15 cellular contexts compared by ENCODE assay signal in genomic region chr13:46630419-46631183, GRCh38.
DNase-seq lines count a peak whose midpoint lies in the region; ATAC-seq and TF ChIP-seq lines count a peak whose summit lies in the region.
"Had no signal": no experiment of that assay in that cellular context is flagged by ENCODE, and none has a peak within 500 bp of the region (broad histone marks: within the 10 kb centered on the region; RNA-seq: fewer than 3 reads in every experiment).

No MANE protein-coding gene starts in this region.

- 17 to 29% methylated on average over 1 of the region's 1 CpG for WGBS in heart right ventricle, 2 donors
- WGBS in body of pancreas, 2 donors: 48 to 62% methylated on average over 1 of the region's 1 CpG

- H3K9me3 ChIP-seq in heart right ventricle: no peaks in the 10 kb centered on the region
- no peaks in the 10 kb centered on the region for H3K9me3 ChIP-seq in body of pancreas

- DNase-seq in heart right ventricle (no peak), Right ventricle myocardium superior (no peak), NCI-H82 treated with DMSO at 0.1 percent for 48 hours (lab: John Stamatoyannopoulos, UW; ENCODE audit: unreplicated experiment) (peak; percentile 57), glutamatergic neuron (no peak), osteocyte (ENCODE audit: extremely low spot score, unreplicated experiment) (no peak), body of pancreas (no peak)
- no peak for DNase-seq in stimulated activated naive B cell treated with anti-CD40 and anti-IgM and Interleukin-4, amounts not matched to agents 10 μg/mL and 1 μg/mL and 100 μg/mL, for 72 hours
- DNase-seq: activated naive CD4-positive, alpha-beta T cell; C1 segment of cervical spinal cord; GF-D8; kidney; nucleus accumbens; SIG-M5 had no signal

- H3K27ac ChIP-seq in heart right ventricle (peak overlapping the region in 6 of 10 donors; percentile 5 to 39 (median 20)), body of pancreas (no peak overlapping the region)

- no peak for TF ChIP-seq POLR2A in body of pancreas (IDR thresholded peaks at IDR 0.05)

- H3K4me1 ChIP-seq in heart right ventricle (peaks cover 10 to 93% (median 46%) of the 10 kb centered on the region in 9 donors), body of pancreas (peaks cover 26% of the 10 kb centered on the region)

- H3K4me1 Mint-ChIP-seq in glutamatergic neuron (ENCODE audit: low read depth, unreplicated experiment) (peaks cover 76% of the 10 kb centered on the region), osteocyte (ENCODE audit: unreplicated experiment) (peaks cover 35% of the 10 kb centered on the region)
- H3K4me1 Mint-ChIP-seq in stimulated activated naive B cell treated with anti-CD40 and anti-IgM and Interleukin-4, amounts not matched to agents 10 μg/mL and 1 μg/mL and 100 μg/mL, for 72 hours: peaks cover 54 to 87% of the 10 kb centered on the region in 2 donors

- H3K27me3 ChIP-seq in heart right ventricle (no peaks in the 10 kb centered on the region), body of pancreas (no peaks in the 10 kb centered on the region)

- ATAC-seq in heart right ventricle (peak in 3 of 8 donors; percentile 13 to 35 (median 25)), Right ventricle myocardium superior (ENCODE audit: poor library complexity) (no peak), HG02623 (IDR thresholded peaks at IDR 0.05; ENCODE audit: unreplicated experiment) (no peak), body of pancreas (no peak)
- ATAC-seq in stimulated activated naive B cell treated with anti-CD40 and anti-IgM and Interleukin-4, amounts not matched to agents 10 μg/mL and 1 μg/mL and 100 μg/mL, for 72 hours (replicated peaks): peak in 1 of 2 donors; percentile 16
- ATAC-seq: stimulated activated effector memory CD8-positive, alpha-beta T cell treated with anti-CD3 and anti-CD28 coated beads, Interleukin-12 subunit alpha, Interleukin-12 subunit beta, amount 100 ng/mL, for 72 hours had no signal

- peak overlapping the region; percentile 77 for H3K4me3 Mint-ChIP-seq in glutamatergic neuron (ENCODE audit: unreplicated experiment)
- peak overlapping the region in 1 of 2 donors; percentile 23 for H3K4me3 Mint-ChIP-seq in stimulated activated naive B cell treated with anti-CD40 and anti-IgM and Interleukin-4, amounts not matched to agents 10 μg/mL and 1 μg/mL and 100 μg/mL, for 72 hours
- no peak overlapping the region for H3K4me3 Mint-ChIP-seq in osteocyte (ENCODE audit: unreplicated experiment)
- H3K4me3 Mint-ChIP-seq: stimulated activated effector memory CD8-positive, alpha-beta T cell treated with anti-CD3 and anti-CD28 coated beads, Interleukin-12 subunit alpha, Interleukin-12 subunit beta, amount 100 ng/mL, for 72 hours had no signal

- peaks cover 14% of the 10 kb centered on the region for H3K9me3 Mint-ChIP-seq in glutamatergic neuron (ENCODE audit: unreplicated experiment)
- H3K9me3 Mint-ChIP-seq in stimulated activated naive B cell treated with anti-CD40 and anti-IgM and Interleukin-4, amounts not matched to agents 10 μg/mL and 1 μg/mL and 100 μg/mL, for 72 hours: peaks cover 0 to 4% of the 10 kb centered on the region in 2 donors
- H3K9me3 Mint-ChIP-seq in osteocyte (ENCODE audit: unreplicated experiment): peaks cover 4% of the 10 kb centered on the region
- H3K9me3 Mint-ChIP-seq: stimulated activated effector memory CD8-positive, alpha-beta T cell treated with anti-CD3 and anti-CD28 coated beads, Interleukin-12 subunit alpha, Interleukin-12 subunit beta, amount 100 ng/mL, for 72 hours had no signal

- intact Hi-C loops in heart right ventricle (cut with DNase I) (no loop called here), Right ventricle myocardium superior (cut with DNase I) (no loop called here), body of pancreas (cut with DNase I) (no loop called here)

- H3K36me3 Mint-ChIP-seq in glutamatergic neuron (ENCODE audit: unreplicated experiment) (peaks cover 7% of the 10 kb centered on the region), osteocyte (ENCODE audit: unreplicated experiment) (peaks cover 4% of the 10 kb centered on the region)
- peaks cover 17 to 29% of the 10 kb centered on the region in 2 donors for H3K36me3 Mint-ChIP-seq in stimulated activated naive B cell treated with anti-CD40 and anti-IgM and Interleukin-4, amounts not matched to agents 10 μg/mL and 1 μg/mL and 100 μg/mL, for 72 hours

- H3K4me3 ChIP-seq in heart right ventricle (peak overlapping the region in 1 of 10 donors; percentile 4), body of pancreas (no peak overlapping the region)

- TF ChIP-seq CTCF in heart right ventricle (IDR thresholded peaks at IDR 0.05) (no peak), glutamatergic neuron (IDR thresholded peaks at IDR 0.05; ENCODE audit: partially characterized antibody, unreplicated experiment) (no peak), osteocyte (IDR thresholded peaks at IDR 0.05) (no peak), body of pancreas (IDR thresholded peaks at IDR 0.05) (no peak)

- peaks cover 13% of the 10 kb centered on the region for H3K27me3 Mint-ChIP-seq in glutamatergic neuron (ENCODE audit: unreplicated experiment)
- H3K27me3 Mint-ChIP-seq in stimulated activated naive B cell treated with anti-CD40 and anti-IgM and Interleukin-4, amounts not matched to agents 10 μg/mL and 1 μg/mL and 100 μg/mL, for 72 hours: no peaks in the 10 kb centered on the region
- H3K27me3 Mint-ChIP-seq in osteocyte (ENCODE audit: unreplicated experiment): no peaks in the 10 kb centered on the region

- peak overlapping the region; percentile 99 for H3K27ac Mint-ChIP-seq in glutamatergic neuron (ENCODE audit: unreplicated experiment)
- peak overlapping the region; percentile 62 for H3K27ac Mint-ChIP-seq in stimulated activated naive B cell treated with anti-CD40 and anti-IgM and Interleukin-4, amounts not matched to agents 10 μg/mL and 1 μg/mL and 100 μg/mL, for 72 hours
- H3K27ac Mint-ChIP-seq in osteocyte (ENCODE audit: unreplicated experiment): no peak overlapping the region
- H3K27ac Mint-ChIP-seq: stimulated activated effector memory CD8-positive, alpha-beta T cell treated with anti-CD3 and anti-CD28 coated beads, Interleukin-12 subunit alpha, Interleukin-12 subunit beta, amount 100 ng/mL, for 72 hours had no signal

- H3K36me3 ChIP-seq in heart right ventricle (no peaks in the 10 kb centered on the region), body of pancreas (replicated peaks in 1 of 2; ENCODE audit: insufficient read depth in 1 of 2, low read depth in 2 of 2) (no peaks in the 10 kb centered on the region)

Comparison
In these comparisons a context has a peak if more than half of its experiments do, and no peak if none do; other contexts are left out.
1. H3K27ac ChIP-seq: peak in heart right ventricle (6 of 10); none in body of pancreas (0 of 4).